ENCODE assay signal across 9 cellular contexts in genomic region chr21:44299085-44299457, GRCh38. TPM values are rescaled to one million over a fixed set of nuclear protein-coding genes. Genes with fewer than 3 reads are reported as not detected.
DNase-seq lines count a peak whose midpoint lies in the region; ATAC-seq and TF ChIP-seq lines count a peak whose summit lies in the region.
"Had no signal": no experiment of that assay in that cellular context is flagged by ENCODE, and none has a peak within 500 bp of the region (broad histone marks: within the 10 kb centered on the region; RNA-seq: fewer than 3 reads in every experiment).

No MANE protein-coding gene starts in this region.

- H3K36me3 Mint-ChIP-seq in endodermal cell (ENCODE audit: low read depth) (no peaks in the 10 kb centered on the region), osteocyte (ENCODE audit: unreplicated experiment) (no peaks in the 10 kb centered on the region)

- H3K9ac ChIP-seq in endodermal cell (ENCODE audit: extremely low read depth, low read length, poor library complexity, severe bottlenecking), result peak overlapping the region; percentile 61

- peak overlapping the region; percentile 79 for H3K27ac Mint-ChIP-seq in endodermal cell
- peak overlapping the region; percentile 79 for H3K27ac Mint-ChIP-seq in osteocyte (ENCODE audit: unreplicated experiment)

- H3K4me1 ChIP-seq in OCI-LY7 (ENCODE audit: insufficient read depth, low read length, poor library complexity, severe bottlenecking), result peaks cover 85% of the 10 kb centered on the region
- peaks cover 11% of the 10 kb centered on the region for H3K4me1 ChIP-seq in endodermal cell (ENCODE audit: control insufficient read depth, insufficient read depth, low read length)

- H3K4me1 Mint-ChIP-seq in endodermal cell, result peaks cover 19% of the 10 kb centered on the region
- H3K4me1 Mint-ChIP-seq in osteocyte (ENCODE audit: unreplicated experiment), result peaks cover 44% of the 10 kb centered on the region

- H3K4me3 ChIP-seq in OCI-LY7 (ENCODE audit: low read depth, low read length, poor library complexity, severe bottlenecking) (peak overlapping the region; percentile 86), endodermal cell (ENCODE audit: low read length) (peak overlapping the region; percentile 82)

- CTCF ChIA-PET in OCI-LY7 (lab: Charles Lee; ENCODE audit: unreplicated experiment), result no interaction called here

- no peaks in the 10 kb centered on the region; the same call in 1 of the 2 replicates for H4K20me1 ChIP-seq in OCI-LY7 (ENCODE audit: insufficient read depth, low read length)

- intact Hi-C loops in OCI-LY7 (cut with micrococcal nuclease; ENCODE audit: unreplicated experiment), result no loop called here

- H3K27me3 Mint-ChIP-seq in endodermal cell (ENCODE audit: insufficient read depth) (peaks cover 2% of the 10 kb centered on the region), osteocyte (ENCODE audit: unreplicated experiment) (no peaks in the 10 kb centered on the region)

- H3K9me2 ChIP-seq in OCI-LY7 (ENCODE audit: insufficient read depth, low read length), result no peaks in the 10 kb centered on the region

- no peak for TF ChIP-seq CTCF in OCI-LY7 (conservative IDR thresholded peaks at IDR 0.05; ENCODE audit: low read length)
- TF ChIP-seq CTCF in endodermal cell (conservative IDR thresholded peaks at IDR 0.05), result no peak
- TF ChIP-seq CTCF in osteocyte (IDR thresholded peaks at IDR 0.05), result no peak

- peaks cover 7% of the 10 kb centered on the region; the same call in 1 of the 2 replicates for H3K79me2 ChIP-seq in OCI-LY7 (ENCODE audit: insufficient read depth, low read depth, low read length)

- DNase-seq in OCI-LY7 (ENCODE audit: low spot score) (peak; percentile 57), endodermal cell (no peak), osteocyte (ENCODE audit: extremely low spot score, unreplicated experiment) (no peak), NCI-H2196 treated with DMSO at 0.1 percent for 48 hours (lab: John Stamatoyannopoulos, UW; ENCODE audit: unreplicated experiment) (no peak)

- H3K4me2 ChIP-seq in OCI-LY7 (ENCODE audit: low read length), result peak overlapping the region; percentile 96

- H3K4me3 Mint-ChIP-seq in endodermal cell (peak overlapping the region; percentile 67), osteocyte (ENCODE audit: unreplicated experiment) (peak overlapping the region; percentile 81)

- 46 to 72% methylated on average over 4 to 6 of the region's 10 CpGs for WGBS in endodermal cell (ENCODE audit: insufficient coverage in 1 of 2, insufficient read length in 1 of 2), 2 experiments

- no peaks in the 10 kb centered on the region for H3K9me3 ChIP-seq in OCI-LY7 (ENCODE audit: low read length)
- H3K9me3 ChIP-seq in endodermal cell (ENCODE audit: control insufficient read depth, low read length), result no peaks in the 10 kb centered on the region

- H2AFZ ChIP-seq in OCI-LY7 (ENCODE audit: low read length), result peak overlapping the region; percentile 67; the same call in 1 of the 2 replicates

- POLR2A ChIA-PET in OCI-LY7 (lab: Charles Lee), result no interaction called here

- no peaks in the 10 kb centered on the region for H3K36me3 ChIP-seq in OCI-LY7 (ENCODE audit: insufficient read depth, low read length)
- no peaks in the 10 kb centered on the region for H3K36me3 ChIP-seq in endodermal cell (ENCODE audit: control insufficient read depth, insufficient read depth, low read length)

- H3K27me3 ChIP-seq in endodermal cell (ENCODE audit: control insufficient read depth, insufficient read depth, low read length, poor library complexity, severe bottlenecking), result no peaks in the 10 kb centered on the region

- no peaks in the 10 kb centered on the region for H3K9me3 Mint-ChIP-seq in endodermal cell
- H3K9me3 Mint-ChIP-seq in osteocyte (ENCODE audit: unreplicated experiment), result no peaks in the 10 kb centered on the region

- ATAC-seq in GM18511 (IDR thresholded peaks at IDR 0.05; ENCODE audit: unreplicated experiment) (peak; percentile 5), GM21447 (IDR thresholded peaks at IDR 0.05; ENCODE audit: unreplicated experiment) (no peak), GM18858 (IDR thresholded peaks at IDR 0.05; ENCODE audit: unreplicated experiment) (no peak), GM18519 (IDR thresholded peaks at IDR 0.05; ENCODE audit: low FRiP score, unreplicated experiment) (no peak)

- H3K27ac ChIP-seq in OCI-LY7 (ENCODE audit: low read depth, low read length, poor library complexity, severe bottlenecking) (peak overlapping the region; percentile 81), endodermal cell (ENCODE audit: low read depth, low read length) (no peak overlapping the region)

- BruUV-seq in OCI-LY7 (replicated peaks; lab: Mats Ljungman, UMichigan), result no TSS peak

RNA-seq across cellular contexts. Expression of gene PFKL, which starts 0.8 kb away (rescaled TPM):
- 102 and 111 TPM in 2 replicates for total RNA-seq in OCI-LY7 (2014; rRNA removed; shearing (Covaris generic))
- total RNA-seq in OCI-LY7 (2022), result 123 and 128 TPM in 2 replicates
- 100 to 1,000 TPM; 195 to 198 TPM for total RNA-seq in endodermal cell
- polyA plus RNA-seq in endodermal cell (2013, experiment 1 of 2), result 97.2 TPM
- polyA plus RNA-seq in endodermal cell (2013, experiment 2 of 2), result 95.3 TPM
- 138 and 143 TPM in 2 replicates for total RNA-seq in osteocyte

RNA-seq across cellular contexts. Expression of gene AIRE, which starts 13.4 kb away (rescaled TPM):
- total RNA-seq in OCI-LY7 (2014; rRNA removed; shearing (Covaris generic)), result not detected in 2 replicates
- total RNA-seq in OCI-LY7 (2022) (not detected in 2 replicates), endodermal cell (1 to 10 TPM; 1.2 to 2.7 TPM), osteocyte (not detected in 2 replicates)
- polyA plus RNA-seq in endodermal cell (2013, experiment 1 of 2), result 0.57 TPM
- polyA plus RNA-seq in endodermal cell (2013, experiment 2 of 2), result 0.46 TPM
- total RNA-seq: activated CD8-positive, alpha-beta memory T cell treated with anti-CD3 and anti-CD28 coated beads for 36 hours had no signal

RNA-seq across cellular contexts. Expression of gene DNMT3L, which starts 37.4 kb away (rescaled TPM):
- not detected in 2 replicates for total RNA-seq in OCI-LY7 (2014; rRNA removed; shearing (Covaris generic))
- total RNA-seq in OCI-LY7 (2022), result not detected in 2 replicates
- total RNA-seq in endodermal cell, result 1 to 10 TPM in 1 of 2 donors, not detected in 1; 1.3 TPM
- 0.53 TPM for polyA plus RNA-seq in endodermal cell (2013, experiment 1 of 2)
- not detected for polyA plus RNA-seq in endodermal cell (2013, experiment 2 of 2)
- total RNA-seq in osteocyte, result not detected in 2 replicates
- total RNA-seq: activated CD8-positive, alpha-beta memory T cell treated with anti-CD3 and anti-CD28 coated beads for 36 hours had no signal

RNA-seq across cellular contexts. Expression of gene CFAP410, which starts 40.1 kb away (rescaled TPM):
- total RNA-seq in OCI-LY7 (2014; rRNA removed; shearing (Covaris generic)), result 11.9 and 20.6 TPM in 2 replicates
- total RNA-seq in OCI-LY7 (2022) (15.0 and 15.1 TPM in 2 replicates), endodermal cell (10 to 100 TPM; 33.1 to 35.7 TPM), osteocyte (23.0 and 23.4 TPM in 2 replicates)
- polyA plus RNA-seq in endodermal cell (2013, experiment 1 of 2), result 18.8 TPM
- polyA plus RNA-seq in endodermal cell (2013, experiment 2 of 2), result 17.7 TPM

RNA-seq across cellular contexts. Expression of gene TRPM2, which starts 54.4 kb away (rescaled TPM):
- total RNA-seq in OCI-LY7 (2014; rRNA removed; shearing (Covaris generic)), result 1.8 and 2.8 TPM in 2 replicates
- total RNA-seq in OCI-LY7 (2022), result 3.8 and 7.1 TPM in 2 replicates
- total RNA-seq in endodermal cell, result 10 to 100 TPM in 1 of 2 donors, 1 to 10 TPM in 1; 1.6 to 12.5 TPM
- 0.36 TPM for polyA plus RNA-seq in endodermal cell (2013, experiment 1 of 2)
- 0.33 TPM for polyA plus RNA-seq in endodermal cell (2013, experiment 2 of 2)
- not detected in 2 replicates for total RNA-seq in osteocyte
